Comparison of ENCODE assay signal across 19 cellular contexts in genomic region chr5:146660381-146660960, GRCh38.
"Had no signal": no experiment of that assay in that cellular context is flagged by ENCODE, and none has a peak within 500 bp of the region (broad histone marks: within the 10 kb centered on the region; RNA-seq: fewer than 3 reads in every experiment).

No MANE protein-coding gene starts in this region.

- H3K4me1 ChIP-seq: SJSA1 had no signal

- H3K9me3 ChIP-seq: SJSA1 had no signal

- H3K36me3 ChIP-seq: SJSA1 had no signal

- H3K27me3 ChIP-seq: SJSA1 had no signal

- DNase-seq: KBM-7, MV-4-11, NCI-H1048, NCI-H1105, NCI-H1436 treated with DMSO at 0.1 percent for 48 hours, NCI-H187, NCI-H2029, NCI-H2081 treated with DMSO at 0.1 percent for 48 hours, NCI-H2171, NCI-H226, NCI-H446, NCI-H510A, NCI-H524 treated with DMSO at 0.1 percent for 48 hours, NCI-H774, Right ventricle myocardium superior, RPMI8226, SIG-M5 had no signal

- H3K4me3 ChIP-seq: SJSA1, SK-N-MC had no signal
